ENCODE assay signal across 29 cellular contexts in the genomic region with DNA sequence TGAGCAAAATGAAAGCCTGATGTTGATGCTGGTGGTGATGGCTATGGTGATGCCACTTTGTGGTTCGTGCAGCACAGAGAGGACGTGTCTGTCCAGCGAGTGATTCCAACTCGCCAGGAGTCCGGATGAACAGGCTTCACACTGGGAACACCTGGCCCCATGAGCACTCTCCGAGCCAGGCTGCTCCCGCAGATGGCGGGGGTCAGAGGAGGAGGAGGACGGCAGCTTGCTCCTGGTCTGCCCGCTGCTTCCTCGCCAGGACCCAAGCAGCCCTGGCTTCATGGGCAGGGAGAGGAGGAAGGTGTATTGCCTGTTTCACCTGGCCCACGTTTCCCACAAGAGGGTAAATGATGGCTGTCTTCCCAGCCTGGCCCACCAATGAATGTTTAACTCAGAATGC.
"Had no signal": no experiment of that assay in that cellular context is flagged by ENCODE, and none has a peak within 500 bp of the region (broad histone marks: within the 10 kb centered on the region; RNA-seq: fewer than 3 reads in every experiment).

No MANE protein-coding gene starts in this region.

- FAIRE-seq: astrocyte, colon, endometrium, frontal cortex, TTC549 had no signal

- H3K4me3 ChIP-seq: adrenal gland, lung, spleen, tibial nerve had no signal

- ATAC-seq: left lobe of liver, natural killer cell, right cardiac atrium had no signal

- DNase-seq: activated CD4-positive, alpha-beta memory T cell treated with anti-CD3 and anti-CD28 coated beads for 36 hours; activated CD4-positive, alpha-beta T cell treated with anti-CD3 and anti-CD28 coated beads, Interleukin-2, amount 10 ng/mL, durations not matched to agents 24 days and 14 days; activated CD4-positive, CD25-positive, alpha-beta regulatory T cell treated with anti-CD3 and anti-CD28 coated beads, Interleukin-2, amount 50 U/mL, for 72 hours; activated CD8-positive, alpha-beta memory T cell treated with anti-CD3 and anti-CD28 coated beads, Interleukin-2, amount 50 U/mL, for 4 hours; activated effector memory CD4-positive, alpha-beta T cell treated with anti-CD3 and anti-CD28 coated beads, Interleukin-2, amount 50 U/mL, for 16 hours; activated naive CD4-positive, alpha-beta T cell treated with anti-CD3 and anti-CD28 coated beads for 36 hours; activated naive CD8-positive, alpha-beta T cell treated with anti-CD3 and anti-CD28 coated beads for 36 hours; activated T-cell treated with anti-CD3 and anti-CD28 coated beads, Interleukin-2, amount 50 U/mL, for 1 hour; adrenal gland; brain microvascular endothelial cell; central memory CD4-positive, alpha-beta T cell; dermis blood vessel endothelial cell; effector CD8-positive, alpha-beta T cell; kidney glomerular epithelial cell; mesendoderm; natural killer cell; right cardiac atrium; spleen; stimulated activated naive CD4-positive, alpha-beta T cell; T-helper 9 cell; WERI-Rb-1 had no signal

- H3K36me3 ChIP-seq: adrenal gland, spleen, WERI-Rb-1 had no signal

- H3K27me3 ChIP-seq: brain microvascular endothelial cell, spleen, tibial nerve had no signal
